In the genomic region with DNA sequence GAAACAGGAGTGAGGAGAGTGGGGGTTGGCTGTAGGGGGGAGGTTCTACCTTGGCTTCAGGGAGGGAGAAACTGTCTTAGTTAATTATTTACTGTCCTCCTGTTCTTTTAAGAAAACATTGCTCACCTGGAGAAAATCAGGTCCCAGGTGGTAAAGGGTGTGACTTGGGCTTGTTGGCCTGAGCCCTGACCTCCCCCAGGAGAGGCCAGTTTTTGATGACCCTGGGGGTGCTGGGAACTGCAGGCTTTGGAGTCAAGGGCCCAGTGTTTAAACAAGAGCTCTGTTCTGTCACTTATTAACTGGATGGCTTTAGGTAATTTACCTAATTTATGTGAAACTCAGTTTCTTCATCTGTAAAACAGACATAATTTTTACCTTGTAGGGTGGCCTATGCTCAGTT, we compare ENCODE assay signal across 10 cellular contexts. TPM values are rescaled to one million over a fixed set of nuclear protein-coding genes. Genes with fewer than 3 reads are reported as not detected.
"Had no signal": no experiment of that assay in that cellular context is flagged by ENCODE, and none has a peak within 500 bp of the region (broad histone marks: within the 10 kb centered on the region; RNA-seq: fewer than 3 reads in every experiment).

No MANE protein-coding gene starts in this region.

RNA-seq across cellular contexts. Expression of a gene that starts 34.4 kb away (rescaled TPM):
- total RNA-seq: chondrocyte, colonic mucosa, dermis microvascular lymphatic vessel endothelial cell, endodermal cell, left ventricle myocardium inferior, liver had no signal

RNA-seq across cellular contexts. Expression of a gene that starts 55.2 kb away (rescaled TPM):
- total RNA-seq: chondrocyte, colonic mucosa, dermis microvascular lymphatic vessel endothelial cell, endodermal cell, heart right ventricle, left colon, left lobe of liver, left ventricle myocardium inferior, liver, mucosa of descending colon had no signal
- polyA plus RNA-seq: liver had no signal

RNA-seq across cellular contexts. Expression of a gene that starts 59.8 kb away (rescaled TPM):
- total RNA-seq: chondrocyte, dermis microvascular lymphatic vessel endothelial cell, endodermal cell, left colon, left lobe of liver, left ventricle myocardium inferior had no signal
- polyA plus RNA-seq: liver had no signal
